In the genomic region with DNA sequence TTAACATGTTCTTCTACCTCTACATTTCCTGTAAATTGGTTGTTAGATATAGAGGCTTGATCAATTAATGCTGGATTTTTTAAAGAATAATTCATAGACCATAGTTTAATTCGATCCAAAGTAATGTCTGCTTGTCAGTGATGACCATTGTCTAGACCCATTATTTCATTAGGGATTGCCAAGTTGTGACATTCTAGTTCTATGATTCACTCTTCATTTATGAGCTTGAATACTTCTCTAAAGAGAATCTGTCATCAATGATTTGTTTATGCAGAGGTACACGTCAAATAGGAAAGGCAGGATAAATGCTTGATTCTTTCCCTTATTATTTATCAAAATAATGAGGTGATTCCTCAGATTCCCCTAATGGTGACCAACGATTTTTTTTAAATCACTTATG, we compare ENCODE assay signal across 20 cellular contexts. TPM values are rescaled to one million over a fixed set of nuclear protein-coding genes. Genes with fewer than 3 reads are reported as not detected.
DNase-seq lines count a peak whose midpoint lies in the region; TF ChIP-seq lines count a peak whose summit lies in the region.
"Had no signal": no experiment of that assay in that cellular context is flagged by ENCODE, and none has a peak within 500 bp of the region (broad histone marks: within the 10 kb centered on the region; RNA-seq: fewer than 3 reads in every experiment).

No MANE protein-coding gene starts in this region.

- peak overlapping the region; percentile 78 for H3K4me3 Mint-ChIP-seq in neural crest cell
- H3K4me3 Mint-ChIP-seq: GM23338 had no signal

- DNase-seq in EL, result peak; percentile 32
- DNase-seq in M059J (ENCODE audit: low read depth), result peak; percentile 44
- peak; percentile 24 to 49 for DNase-seq in dermis microvascular lymphatic vessel endothelial cell (ENCODE audit: low read depth in 2 of 2)
- DNase-seq in neural crest cell (ENCODE audit: low read depth, low spot score), result no peak
- no peak for DNase-seq in NCI-H345 treated with DMSO at 0.1 percent for 48 hours (lab: John Stamatoyannopoulos, UW; ENCODE audit: unreplicated experiment)
- DNase-seq in amniotic stem cell (lab: John Stamatoyannopoulos, UW), result no peak
- no peak for DNase-seq in effector CD4-positive, alpha-beta T cell
- DNase-seq: AML-193; GDM1; IMR-90; MG63; NCI-H1048; NCI-H1436 treated with DMSO at 0.1 percent for 48 hours; NCI-H2029; NCI-H2171; NCI-H748 treated with DMSO at 0.1 percent for 48 hours; NK-92 treated with Interleukin-12 subunit alpha and Interleukin-12 subunit beta, amount 100 ng/mL, for 24 hours; SIG-M5 had no signal

- H3K27me3 Mint-ChIP-seq in neural crest cell (ENCODE audit: low read depth), result peaks cover 27% of the 10 kb centered on the region

- H3K27ac Mint-ChIP-seq in neural crest cell (ENCODE audit: unreplicated experiment), result no peak overlapping the region
- H3K27ac Mint-ChIP-seq: GM23338 had no signal

- no peaks in the 10 kb centered on the region for H3K9me3 Mint-ChIP-seq in neural crest cell

- H3K36me3 Mint-ChIP-seq in neural crest cell (ENCODE audit: low read depth), result no peaks in the 10 kb centered on the region

- no peak for TF ChIP-seq CTCF in neural crest cell (conservative IDR thresholded peaks at IDR 0.05)

- peaks cover 36% of the 10 kb centered on the region for H3K4me1 Mint-ChIP-seq in neural crest cell

RNA-seq across cellular contexts. Expression of gene ROBO3, which starts 24.0 kb away (rescaled TPM):
- 2.7 and 7.0 TPM in 2 replicates for total RNA-seq in M059J (2014; rRNA removed; shearing (Covaris generic))
- total RNA-seq in dermis microvascular lymphatic vessel endothelial cell, result 13.0 and 21.1 TPM in 2 replicates
- total RNA-seq in neural crest cell, result 17.8 and 19.7 TPM in 2 replicates

RNA-seq across cellular contexts. Expression of gene MSANTD2, which starts 41.0 kb away (rescaled TPM):
- 10.8 and 14.1 TPM in 2 replicates for total RNA-seq in M059J (2014; rRNA removed; shearing (Covaris generic))
- 4.4 and 6.2 TPM in 2 replicates for total RNA-seq in dermis microvascular lymphatic vessel endothelial cell
- 28.7 and 29.0 TPM in 2 replicates for total RNA-seq in neural crest cell

RNA-seq across cellular contexts. Expression of gene ROBO4, which starts 56.5 kb away (rescaled TPM):
- total RNA-seq in M059J (2014; rRNA removed; shearing (Covaris generic)), result 0.20 and 0.99 TPM in 2 replicates
- total RNA-seq in dermis microvascular lymphatic vessel endothelial cell, result 278 and 426 TPM in 2 replicates
- 0.05 and 0.07 TPM in 2 replicates for total RNA-seq in neural crest cell
- total RNA-seq: GM23338, NCI-H460 had no signal

Comparison
In these comparisons a context has a peak if more than half of its experiments do, and no peak if none do; other contexts are left out.
1. DNase-seq: peak in EL (single experiment), M059J (single experiment) and dermis microvascular lymphatic vessel endothelial cell (2 of 2); none in neural crest cell (single experiment), NCI-H345 treated with DMSO at 0.1 percent for 48 hours (single experiment), amniotic stem cell (single experiment) and effector CD4-positive, alpha-beta T cell (single experiment).
2. RNA of gene ROBO4, which starts 56.5 kb away (total RNA-seq): 278 to 426 TPM in dermis microvascular lymphatic vessel endothelial cell; 0.20 to 0.99 TPM in M059J and 0.05 to 0.07 TPM in neural crest cell; every median in the first group is over 100 times any median in the second.